Comparison of ENCODE assay signal across 8 cellular contexts in genomic region chr17:39224778-39225307, GRCh38. TPM values are rescaled to one million over a fixed set of nuclear protein-coding genes. Genes with fewer than 3 reads are reported as not detected.
A peak's percentile ranks its signal among the peaks of the same experiment; 100 is the strongest.
DNase-seq lines count a peak whose midpoint lies in the region; ATAC-seq and TF ChIP-seq lines count a peak whose summit lies in the region.

No MANE protein-coding gene starts in this region.

- peaks cover 4% of the 10 kb centered on the region; the same call in 1 of the 2 replicates for H3F3A ChIP-seq in PC-9 (ENCODE audit: insufficient read depth, low read depth)

- CTCF ChIA-PET in PC-9 (lab: Charles Lee), result no interaction called here

- H3K4me3 Mint-ChIP-seq in activated naive CD8-positive, alpha-beta T cell treated with anti-CD3 and anti-CD28 coated beads, Interleukin-2, amount 50 U/mL, for 24 hours, result peak overlapping the region; percentile 59

- H2AFZ ChIP-seq in PC-9, result no peak overlapping the region

- H3K4me1 Mint-ChIP-seq in activated naive CD8-positive, alpha-beta T cell treated with anti-CD3 and anti-CD28 coated beads, Interleukin-2, amount 50 U/mL, for 24 hours, result peaks cover 10% of the 10 kb centered on the region

- H3K27me3 ChIP-seq in iPS-20b (ENCODE audit: insufficient read depth, low read length) (peaks cover 55% of the 10 kb centered on the region), spleen (replicated peaks in 1 of 7) (peaks cover 9 to 76% (median 50%) of the 10 kb centered on the region in 7 donors), PC-9 (ENCODE audit: insufficient read depth, low read depth) (no peaks in the 10 kb centered on the region)

- POLR2A ChIA-PET in PC-9 (lab: Charles Lee; ENCODE audit: unreplicated experiment), result no interaction called here

- no peaks in the 10 kb centered on the region for H3K9me3 Mint-ChIP-seq in activated naive CD8-positive, alpha-beta T cell treated with anti-CD3 and anti-CD28 coated beads, Interleukin-2, amount 50 U/mL, for 24 hours

- H3K9ac ChIP-seq in iPS-20b (ENCODE audit: low read depth, low read length), result no peak overlapping the region

- peaks cover 9% of the 10 kb centered on the region; the same call in 1 of the 2 replicates for H3K4me1 ChIP-seq in iPS-20b (ENCODE audit: insufficient read depth, low read length)
- peaks cover 15 to 25% (median 24%) of the 10 kb centered on the region in 6 donors for H3K4me1 ChIP-seq in spleen
- H3K4me1 ChIP-seq in PC-9 (replicated peaks; ENCODE audit: insufficient read depth), result peaks cover 10% of the 10 kb centered on the region; the same call in 1 of the 2 replicates

- H3K9me2 ChIP-seq in PC-9 (ENCODE audit: insufficient read depth), result no peaks in the 10 kb centered on the region

- no peaks in the 10 kb centered on the region for H3K79me2 ChIP-seq in PC-9 (ENCODE audit: low read depth)

- H3K27me3 Mint-ChIP-seq in activated naive CD8-positive, alpha-beta T cell treated with anti-CD3 and anti-CD28 coated beads, Interleukin-2, amount 50 U/mL, for 24 hours, result peaks cover 40% of the 10 kb centered on the region

- H3K36me3 ChIP-seq in iPS-20b (ENCODE audit: insufficient read depth, low read depth, low read length) (no peaks in the 10 kb centered on the region), spleen (no peaks in the 10 kb centered on the region), PC-9 (ENCODE audit: low read depth) (no peaks in the 10 kb centered on the region)

- H3K4me3 ChIP-seq in iPS-20b (ENCODE audit: low read length), result peak overlapping the region; percentile 59
- peak overlapping the region in 7 of 8 donors; percentile 24 to 68 (median 38) for H3K4me3 ChIP-seq in spleen
- no peak overlapping the region for H3K4me3 ChIP-seq in PC-9

- WGBS in spleen, 5 donors, result 1 to 5% (median 3%) methylated on average over 32 to 68 of the region's 68 CpGs

- H3K36me3 Mint-ChIP-seq in activated naive CD8-positive, alpha-beta T cell treated with anti-CD3 and anti-CD28 coated beads, Interleukin-2, amount 50 U/mL, for 24 hours (ENCODE audit: low read depth), result no peaks in the 10 kb centered on the region

- H3K9me3 ChIP-seq in iPS-20b (ENCODE audit: insufficient read depth, low read depth, low read length) (no peaks in the 10 kb centered on the region), spleen (no peaks in the 10 kb centered on the region), PC-9 (ENCODE audit: insufficient read depth, low read depth) (no peaks in the 10 kb centered on the region)

- H3K27ac ChIP-seq in iPS-20b (ENCODE audit: low read length) (no peak overlapping the region), spleen (no peak overlapping the region), PC-9 (no peak overlapping the region)

- BruUV-seq in PC-9 (replicated peaks; lab: Mats Ljungman, UMichigan), result no TSS peak

- intact Hi-C loops in spleen (cut with DNase I; ENCODE audit: low total_unique reads) (no loop called here), PC-9 (cut with micrococcal nuclease; ENCODE audit: unreplicated experiment) (no loop called here)

- ATAC-seq in activated naive CD8-positive, alpha-beta T cell treated with anti-CD3 and anti-CD28 coated beads, Interleukin-2, amount 50 U/mL, for 24 hours, result no peak

- H4K20me1 ChIP-seq in PC-9 (ENCODE audit: insufficient read depth), result no peaks in the 10 kb centered on the region

- TF ChIP-seq CTCF in spleen (IDR thresholded peaks at IDR 0.05 in 8 of 11, conservative IDR thresholded peaks at IDR 0.05 in 3 of 11), result peak in 1 of 11 experiments; percentile 10
- TF ChIP-seq CTCF in PC-9 (conservative IDR thresholded peaks at IDR 0.05), result no peak

- no peak for TF ChIP-seq POLR2A in spleen (IDR thresholded peaks at IDR 0.05)

- no peak overlapping the region for H3K4me2 ChIP-seq in PC-9

- DNase-seq in NCI-H2227 (lab: John Stamatoyannopoulos, UW; ENCODE audit: unreplicated experiment) (peak; percentile 30), NCI-H2227 treated with DMSO at 0.1 percent for 48 hours (lab: John Stamatoyannopoulos, UW) (no peak), spleen (no peak), PC-9 (no peak), NCI-H82 (lab: John Stamatoyannopoulos, UW) (no peak), NCI-H510A (lab: John Stamatoyannopoulos, UW) (no peak)
- no peak for DNase-seq in activated naive CD8-positive, alpha-beta T cell treated with anti-CD3 and anti-CD28 coated beads, Interleukin-2, amount 50 U/mL, for 24 hours

- H3K27ac Mint-ChIP-seq in activated naive CD8-positive, alpha-beta T cell treated with anti-CD3 and anti-CD28 coated beads, Interleukin-2, amount 50 U/mL, for 24 hours, result no peak overlapping the region

RNA-seq across cellular contexts. Expression of gene STAC2, which starts 0.9 kb away (rescaled TPM):
- total RNA-seq in spleen (under 1 TPM in 2 of 7 donors, not detected in 5; 0.27 to 0.56 TPM), PC-9 (2021) (0.17 and 0.28 TPM in 2 replicates)
- polyA plus RNA-seq in spleen, result under 1 TPM in 1 of 3 donors, not detected in 2; 0.06 TPM

RNA-seq across cellular contexts. Expression of gene RPL19, which starts 24.8 kb away (rescaled TPM):
- total RNA-seq in spleen, result 1,000 to 10,000 TPM; 1,504 to 3,872 (median 2,079) TPM
- polyA plus RNA-seq in spleen, result 1,000 to 10,000 TPM; 4,610 to 7,360 (median 6,812) TPM
- total RNA-seq in PC-9 (2021), result 1,438 and 1,670 TPM in 2 replicates

RNA-seq across cellular contexts. Expression of gene CACNB1, which starts 27.4 kb away (rescaled TPM):
- 10 to 100 TPM in 2 of 7 donors, 1 to 10 TPM in 5; 4.1 to 11.9 (median 7.1) TPM for total RNA-seq in spleen
- 1 to 10 TPM; 2.0 to 5.0 (median 4.2) TPM for polyA plus RNA-seq in spleen
- total RNA-seq in PC-9 (2021), result 21.4 and 26.0 TPM in 2 replicates

RNA-seq across cellular contexts. Expression of gene ARL5C, which starts 58.9 kb away (rescaled TPM):
- total RNA-seq in spleen (not detected), PC-9 (2021) (not detected in 2 replicates)
- polyA plus RNA-seq in spleen, result not detected
